ENCODE assay signal across 1 cellular context in the genomic region with DNA sequence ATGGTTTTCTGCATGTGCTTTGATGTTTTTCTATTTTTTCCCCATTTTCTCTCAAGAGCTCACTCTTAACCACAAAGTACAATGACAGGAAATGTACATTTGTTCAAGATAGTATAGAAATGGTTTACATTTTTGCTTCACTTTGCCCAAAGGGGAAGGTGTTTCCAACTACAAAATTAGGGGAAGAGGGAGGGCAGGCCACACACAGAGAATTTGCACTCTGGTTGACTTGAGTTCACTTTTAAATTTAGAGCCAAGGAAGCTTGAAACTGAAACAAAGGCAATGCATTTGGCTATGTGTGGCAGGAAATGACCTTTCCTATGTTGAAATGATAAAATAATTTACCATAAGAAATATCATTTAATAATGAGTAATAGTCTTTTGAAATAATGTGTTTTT.
TF ChIP-seq lines count a peak whose summit lies in the region.

No MANE protein-coding gene starts in this region.

TF ChIP-seq in GM23338, 12 proteins besides CTCF, POLR2A, EP300 and RAD21:
- TF ChIP-seq, protein P1, sequence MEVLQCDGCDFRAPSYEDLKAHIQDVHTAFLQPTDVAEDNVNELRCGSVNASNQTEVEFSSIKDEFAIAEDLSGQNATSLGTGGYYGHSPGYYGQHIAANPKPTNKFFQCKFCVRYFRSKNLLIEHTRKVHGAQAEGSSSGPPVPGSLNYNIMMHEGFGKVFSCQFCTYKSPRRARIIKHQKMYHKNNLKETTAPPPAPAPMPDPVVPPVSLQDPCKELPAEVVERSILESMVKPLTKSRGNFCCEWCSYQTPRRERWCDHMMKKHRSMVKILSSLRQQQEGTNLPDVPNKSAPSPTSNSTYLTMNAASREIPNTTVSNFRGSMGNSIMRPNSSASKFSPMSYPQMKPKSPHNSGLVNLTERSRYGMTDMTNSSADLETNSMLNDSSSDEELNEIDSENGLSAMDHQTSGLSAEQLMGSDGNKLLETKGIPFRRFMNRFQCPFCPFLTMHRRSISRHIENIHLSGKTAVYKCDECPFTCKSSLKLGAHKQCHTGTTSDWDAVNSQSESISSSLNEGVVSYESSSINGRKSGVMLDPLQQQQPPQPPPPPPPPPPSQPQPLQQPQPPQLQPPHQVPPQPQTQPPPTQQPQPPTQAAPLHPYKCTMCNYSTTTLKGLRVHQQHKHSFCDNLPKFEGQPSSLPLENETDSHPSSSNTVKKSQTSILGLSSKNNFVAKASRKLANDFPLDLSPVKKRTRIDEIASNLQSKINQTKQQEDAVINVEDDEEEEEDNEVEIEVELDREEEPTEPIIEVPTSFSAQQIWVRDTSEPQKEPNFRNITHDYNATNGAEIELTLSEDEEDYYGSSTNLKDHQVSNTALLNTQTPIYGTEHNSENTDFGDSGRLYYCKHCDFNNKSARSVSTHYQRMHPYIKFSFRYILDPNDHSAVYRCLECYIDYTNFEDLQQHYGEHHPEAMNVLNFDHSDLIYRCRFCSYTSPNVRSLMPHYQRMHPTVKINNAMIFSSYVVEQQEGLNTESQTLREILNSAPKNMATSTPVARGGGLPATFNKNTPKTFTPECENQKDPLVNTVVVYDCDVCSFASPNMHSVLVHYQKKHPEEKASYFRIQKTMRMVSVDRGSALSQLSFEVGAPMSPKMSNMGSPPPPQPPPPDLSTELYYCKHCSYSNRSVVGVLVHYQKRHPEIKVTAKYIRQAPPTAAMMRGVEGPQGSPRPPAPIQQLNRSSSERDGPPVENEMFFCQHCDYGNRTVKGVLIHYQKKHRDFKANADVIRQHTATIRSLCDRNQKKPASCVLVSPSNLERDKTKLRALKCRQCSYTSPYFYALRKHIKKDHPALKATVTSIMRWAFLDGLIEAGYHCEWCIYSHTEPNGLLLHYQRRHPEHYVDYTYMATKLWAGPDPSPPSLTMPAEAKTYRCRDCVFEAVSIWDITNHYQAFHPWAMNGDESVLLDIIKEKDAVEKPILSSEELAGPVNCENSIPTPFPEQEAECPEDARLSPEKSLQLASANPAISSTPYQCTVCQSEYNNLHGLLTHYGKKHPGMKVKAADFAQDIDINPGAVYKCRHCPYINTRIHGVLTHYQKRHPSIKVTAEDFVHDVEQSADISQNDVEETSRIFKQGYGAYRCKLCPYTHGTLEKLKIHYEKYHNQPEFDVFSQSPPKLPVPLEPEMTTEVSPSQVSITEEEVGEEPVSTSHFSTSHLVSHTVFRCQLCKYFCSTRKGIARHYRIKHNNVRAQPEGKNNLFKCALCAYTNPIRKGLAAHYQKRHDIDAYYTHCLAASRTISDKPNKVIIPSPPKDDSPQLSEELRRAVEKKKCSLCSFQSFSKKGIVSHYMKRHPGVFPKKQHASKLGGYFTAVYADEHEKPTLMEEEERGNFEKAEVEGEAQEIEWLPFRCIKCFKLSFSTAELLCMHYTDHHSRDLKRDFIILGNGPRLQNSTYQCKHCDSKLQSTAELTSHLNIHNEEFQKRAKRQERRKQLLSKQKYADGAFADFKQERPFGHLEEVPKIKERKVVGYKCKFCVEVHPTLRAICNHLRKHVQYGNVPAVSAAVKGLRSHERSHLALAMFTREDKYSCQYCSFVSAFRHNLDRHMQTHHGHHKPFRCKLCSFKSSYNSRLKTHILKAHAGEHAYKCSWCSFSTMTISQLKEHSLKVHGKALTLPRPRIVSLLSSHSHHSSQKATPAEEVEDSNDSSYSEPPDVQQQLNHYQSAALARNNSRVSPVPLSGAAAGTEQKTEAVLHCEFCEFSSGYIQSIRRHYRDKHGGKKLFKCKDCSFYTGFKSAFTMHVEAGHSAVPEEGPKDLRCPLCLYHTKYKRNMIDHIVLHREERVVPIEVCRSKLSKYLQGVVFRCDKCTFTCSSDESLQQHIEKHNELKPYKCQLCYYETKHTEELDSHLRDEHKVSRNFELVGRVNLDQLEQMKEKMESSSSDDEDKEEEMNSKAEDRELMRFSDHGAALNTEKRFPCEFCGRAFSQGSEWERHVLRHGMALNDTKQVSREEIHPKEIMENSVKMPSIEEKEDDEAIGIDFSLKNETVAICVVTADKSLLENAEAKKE (CRISPR knock-in tag; IDR thresholded peaks at IDR 0.05) = no peak
- TF ChIP-seq NANOG (IDR thresholded peaks at IDR 0.05; ENCODE audit: borderline replicate concordance) = no peak
- no peak for TF ChIP-seq STAT1 (IDR thresholded peaks at IDR 0.05; ENCODE audit: unreplicated experiment)
- TF ChIP-seq CREB1 (CRISPR knock-in tag; IDR thresholded peaks at IDR 0.05; ENCODE audit: low read depth) = no peak
- TF ChIP-seq EZH2 (IDR thresholded peaks at IDR 0.05; ENCODE audit: low read depth, unreplicated experiment) = no peak
- TF ChIP-seq JUNB (IDR thresholded peaks at IDR 0.05; ENCODE audit: unreplicated experiment) = no peak
- no peak for TF ChIP-seq POLR2AphosphoS5 (IDR thresholded peaks at IDR 0.05; ENCODE audit: low read depth)
TF ChIP-seq in GM23338: peak in this region for 0.
